In the genomic region with DNA sequence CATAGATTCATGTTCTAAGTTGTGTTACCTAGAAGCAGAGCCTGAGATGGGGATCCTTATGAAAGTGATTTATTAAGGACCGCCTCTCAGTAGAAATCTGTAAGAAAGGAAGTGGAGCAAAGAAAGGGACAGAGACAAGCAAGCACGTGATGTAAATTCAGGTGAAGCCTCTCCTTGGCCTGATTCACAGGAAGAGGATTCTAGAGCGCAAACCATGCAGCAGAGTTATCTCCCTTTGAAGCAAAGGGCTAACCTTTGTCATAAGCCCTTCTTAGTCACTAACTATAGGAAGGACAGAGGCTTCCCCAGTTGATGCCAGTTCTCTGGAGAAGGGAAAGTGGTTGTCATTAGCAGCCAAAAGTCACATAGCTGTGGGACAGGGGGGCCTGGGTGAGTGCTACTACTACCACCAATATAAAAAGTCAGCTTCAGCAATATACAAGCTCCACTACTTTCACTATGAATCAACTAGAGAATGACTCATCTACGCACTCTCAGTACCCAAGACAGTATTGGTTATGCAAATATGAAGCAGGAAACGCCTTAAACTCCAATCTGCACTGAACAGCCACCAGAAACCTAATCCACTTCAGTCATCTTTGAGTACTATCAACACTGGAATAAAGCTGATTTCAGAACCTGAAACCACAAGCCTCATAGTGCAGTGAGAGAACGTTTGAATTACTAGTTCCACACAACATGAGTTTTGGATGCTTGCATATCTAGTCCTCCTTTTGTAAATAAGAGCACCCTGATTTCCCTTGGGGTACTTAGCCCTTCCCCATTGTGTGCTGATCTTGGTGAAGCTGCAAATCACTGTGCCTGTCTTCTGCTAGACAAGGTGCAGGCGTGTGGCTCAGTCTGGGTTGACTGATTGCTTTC, we compare ENCODE assay signal across 1 cellular context.
TF ChIP-seq lines count a peak whose summit lies in the region.

No MANE protein-coding gene starts in this region.

TF ChIP-seq in K562, 482 proteins besides CTCF, POLR2A, EP300 and RAD21 (continued from another document and continues in another):
- TF ChIP-seq ZBTB9 (CRISPR knock-in tag; IDR thresholded peaks at IDR 0.05) (no peak), FOS (IDR thresholded peaks at IDR 0.05; ENCODE audit: extremely low read depth, insufficient read length) (no peak), SOX6 (IDR thresholded peaks at IDR 0.05) (peak; percentile 84), ZNF511 (CRISPR knock-in tag; IDR thresholded peaks at IDR 0.05) (no peak), CSDE1 (IDR thresholded peaks at IDR 0.05) (no peak), ZNF165 (CRISPR knock-in tag; IDR thresholded peaks at IDR 0.05; ENCODE audit: borderline replicate concordance) (no peak), OTX1 (CRISPR knock-in tag; IDR thresholded peaks at IDR 0.05) (no peak), MYC (IDR thresholded peaks at IDR 0.05; ENCODE audit: low read depth, low read length) (no peak), MYC (CRISPR knock-in tag; IDR thresholded peaks at IDR 0.05; ENCODE audit: borderline replicate concordance, low read depth) (no peak), NFE2L1 (tag; IDR thresholded peaks at IDR 0.05; ENCODE audit: borderline replicate concordance, low read depth) (no peak), NELFE (IDR thresholded peaks at IDR 0.05; ENCODE audit: insufficient read depth, insufficient read length) (no peak), MAFK (IDR thresholded peaks at IDR 0.05; ENCODE audit: low read length) (peak; percentile 36; the same call in 1 of the 2 replicates), SNRNP70 (optimal IDR thresholded peaks at IDR 0.05; ENCODE audit: low read depth, low read length) (no peak), KAT7 (CRISPR knock-in tag; IDR thresholded peaks at IDR 0.05; ENCODE audit: borderline replicate concordance) (no peak), SMARCE1 (IDR thresholded peaks at IDR 0.05) (peak; percentile 84), LCOR (CRISPR knock-in tag; IDR thresholded peaks at IDR 0.05) (no peak), HDAC6 (IDR thresholded peaks at IDR 0.05; ENCODE audit: low read depth, low read length) (no peak), RNF219 (CRISPR knock-in tag; IDR thresholded peaks at IDR 0.05) (no peak), PTRF (tag; IDR thresholded peaks at IDR 0.05) (no peak), SLC30A9 (CRISPR knock-in tag; IDR thresholded peaks at IDR 0.05) (no peak), ZEB2 (IDR thresholded peaks at IDR 0.05) (no peak), IFI16 (CRISPR knock-in tag; IDR thresholded peaks at IDR 0.05) (no peak), ELF2 (CRISPR knock-in tag; IDR thresholded peaks at IDR 0.05) (no peak), CREBBP (IDR thresholded peaks at IDR 0.05; ENCODE audit: low read depth, low read length) (no peak), ZFX (CRISPR knock-in tag; IDR thresholded peaks at IDR 0.05) (no peak), NONO (IDR thresholded peaks at IDR 0.05; ENCODE audit: low read depth in 2 of 2, low read length in 1 of 2) (no peak), WHSC1 (IDR thresholded peaks at IDR 0.05; ENCODE audit: low read length) (no peak), ZSCAN29 (IDR thresholded peaks at IDR 0.05) (no peak), ZNF707 (CRISPR knock-in tag; conservative IDR thresholded peaks at IDR 0.05) (no peak), NEUROD1 (IDR thresholded peaks at IDR 0.05; ENCODE audit: borderline replicate concordance, low read depth, low read length, partially characterized antibody) (no peak), ZNF184 (CRISPR knock-in tag; IDR thresholded peaks at IDR 0.05) (no peak), SNIP1 (IDR thresholded peaks at IDR 0.05; ENCODE audit: low read depth) (no peak), NCOR1 (IDR thresholded peaks at IDR 0.05) (peak; percentile 87), CCAR2 (IDR thresholded peaks at IDR 0.05; ENCODE audit: low read depth, low read length) (no peak), PHB2 (IDR thresholded peaks at IDR 0.05; ENCODE audit: low read depth) (peak; percentile 51; the same call in 1 of the 2 replicates), TAF7 (tag; IDR thresholded peaks at IDR 0.05) (no peak), STAT5A (IDR thresholded peaks at IDR 0.05; ENCODE audit: borderline replicate concordance, low read length) (peak; percentile 84), ZNF41 (CRISPR knock-in tag; conservative IDR thresholded peaks at IDR 0.05) (no peak)
- TF ChIP-seq, protein P1, sequence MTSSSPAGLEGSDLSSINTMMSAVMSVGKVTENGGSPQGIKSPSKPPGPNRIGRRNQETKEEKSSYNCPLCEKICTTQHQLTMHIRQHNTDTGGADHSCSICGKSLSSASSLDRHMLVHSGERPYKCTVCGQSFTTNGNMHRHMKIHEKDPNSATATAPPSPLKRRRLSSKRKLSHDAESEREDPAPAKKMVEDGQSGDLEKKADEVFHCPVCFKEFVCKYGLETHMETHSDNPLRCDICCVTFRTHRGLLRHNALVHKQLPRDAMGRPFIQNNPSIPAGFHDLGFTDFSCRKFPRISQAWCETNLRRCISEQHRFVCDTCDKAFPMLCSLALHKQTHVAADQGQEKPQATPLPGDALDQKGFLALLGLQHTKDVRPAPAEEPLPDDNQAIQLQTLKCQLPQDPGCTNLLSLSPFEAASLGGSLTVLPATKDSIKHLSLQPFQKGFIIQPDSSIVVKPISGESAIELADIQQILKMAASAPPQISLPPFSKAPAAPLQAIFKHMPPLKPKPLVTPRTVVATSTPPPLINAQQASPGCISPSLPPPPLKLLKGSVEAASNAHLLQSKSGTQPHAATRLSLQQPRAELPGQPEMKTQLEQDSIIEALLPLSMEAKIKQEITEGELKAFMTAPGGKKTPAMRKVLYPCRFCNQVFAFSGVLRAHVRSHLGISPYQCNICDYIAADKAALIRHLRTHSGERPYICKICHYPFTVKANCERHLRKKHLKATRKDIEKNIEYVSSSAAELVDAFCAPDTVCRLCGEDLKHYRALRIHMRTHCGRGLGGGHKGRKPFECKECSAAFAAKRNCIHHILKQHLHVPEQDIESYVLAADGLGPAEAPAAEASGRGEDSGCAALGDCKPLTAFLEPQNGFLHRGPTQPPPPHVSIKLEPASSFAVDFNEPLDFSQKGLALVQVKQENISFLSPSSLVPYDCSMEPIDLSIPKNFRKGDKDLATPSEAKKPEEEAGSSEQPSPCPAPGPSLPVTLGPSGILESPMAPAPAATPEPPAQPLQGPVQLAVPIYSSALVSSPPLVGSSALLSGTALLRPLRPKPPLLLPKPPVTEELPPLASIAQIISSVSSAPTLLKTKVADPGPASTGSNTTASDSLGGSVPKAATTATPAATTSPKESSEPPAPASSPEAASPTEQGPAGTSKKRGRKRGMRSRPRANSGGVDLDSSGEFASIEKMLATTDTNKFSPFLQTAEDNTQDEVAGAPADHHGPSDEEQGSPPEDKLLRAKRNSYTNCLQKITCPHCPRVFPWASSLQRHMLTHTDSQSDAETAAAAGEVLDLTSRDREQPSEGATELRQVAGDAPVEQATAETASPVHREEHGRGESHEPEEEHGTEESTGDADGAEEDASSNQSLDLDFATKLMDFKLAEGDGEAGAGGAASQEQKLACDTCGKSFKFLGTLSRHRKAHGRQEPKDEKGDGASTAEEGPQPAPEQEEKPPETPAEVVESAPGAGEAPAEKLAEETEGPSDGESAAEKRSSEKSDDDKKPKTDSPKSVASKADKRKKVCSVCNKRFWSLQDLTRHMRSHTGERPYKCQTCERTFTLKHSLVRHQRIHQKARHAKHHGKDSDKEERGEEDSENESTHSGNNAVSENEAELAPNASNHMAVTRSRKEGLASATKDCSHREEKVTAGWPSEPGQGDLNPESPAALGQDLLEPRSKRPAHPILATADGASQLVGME (CRISPR knock-in tag; IDR thresholded peaks at IDR 0.05), result no peak
- TF ChIP-seq, protein P2, sequence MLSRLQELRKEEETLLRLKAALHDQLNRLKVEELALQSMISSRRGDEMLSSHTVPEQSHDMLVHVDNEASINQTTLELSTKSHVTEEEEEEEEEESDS (CRISPR knock-in tag; IDR thresholded peaks at IDR 0.05), result no peak
- TF ChIP-seq, protein P3, sequence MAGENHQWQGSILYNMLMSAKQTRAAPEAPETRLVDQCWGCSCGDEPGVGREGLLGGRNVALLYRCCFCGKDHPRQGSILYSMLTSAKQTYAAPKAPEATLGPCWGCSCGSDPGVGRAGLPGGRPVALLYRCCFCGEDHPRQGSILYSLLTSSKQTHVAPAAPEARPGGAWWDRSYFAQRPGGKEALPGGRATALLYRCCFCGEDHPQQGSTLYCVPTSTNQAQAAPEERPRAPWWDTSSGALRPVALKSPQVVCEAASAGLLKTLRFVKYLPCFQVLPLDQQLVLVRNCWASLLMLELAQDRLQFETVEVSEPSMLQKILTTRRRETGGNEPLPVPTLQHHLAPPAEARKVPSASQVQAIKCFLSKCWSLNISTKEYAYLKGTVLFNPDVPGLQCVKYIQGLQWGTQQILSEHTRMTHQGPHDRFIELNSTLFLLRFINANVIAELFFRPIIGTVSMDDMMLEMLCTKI (IDR thresholded peaks at IDR 0.05; ENCODE audit: partially characterized antibody), result no peak
- TF ChIP-seq, protein P4, sequence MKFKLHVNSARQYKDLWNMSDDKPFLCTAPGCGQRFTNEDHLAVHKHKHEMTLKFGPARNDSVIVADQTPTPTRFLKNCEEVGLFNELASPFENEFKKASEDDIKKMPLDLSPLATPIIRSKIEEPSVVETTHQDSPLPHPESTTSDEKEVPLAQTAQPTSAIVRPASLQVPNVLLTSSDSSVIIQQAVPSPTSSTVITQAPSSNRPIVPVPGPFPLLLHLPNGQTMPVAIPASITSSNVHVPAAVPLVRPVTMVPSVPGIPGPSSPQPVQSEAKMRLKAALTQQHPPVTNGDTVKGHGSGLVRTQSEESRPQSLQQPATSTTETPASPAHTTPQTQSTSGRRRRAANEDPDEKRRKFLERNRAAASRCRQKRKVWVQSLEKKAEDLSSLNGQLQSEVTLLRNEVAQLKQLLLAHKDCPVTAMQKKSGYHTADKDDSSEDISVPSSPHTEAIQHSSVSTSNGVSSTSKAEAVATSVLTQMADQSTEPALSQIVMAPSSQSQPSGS (CRISPR knock-in tag; IDR thresholded peaks at IDR 0.05), result no peak
- TF ChIP-seq, protein P5, sequence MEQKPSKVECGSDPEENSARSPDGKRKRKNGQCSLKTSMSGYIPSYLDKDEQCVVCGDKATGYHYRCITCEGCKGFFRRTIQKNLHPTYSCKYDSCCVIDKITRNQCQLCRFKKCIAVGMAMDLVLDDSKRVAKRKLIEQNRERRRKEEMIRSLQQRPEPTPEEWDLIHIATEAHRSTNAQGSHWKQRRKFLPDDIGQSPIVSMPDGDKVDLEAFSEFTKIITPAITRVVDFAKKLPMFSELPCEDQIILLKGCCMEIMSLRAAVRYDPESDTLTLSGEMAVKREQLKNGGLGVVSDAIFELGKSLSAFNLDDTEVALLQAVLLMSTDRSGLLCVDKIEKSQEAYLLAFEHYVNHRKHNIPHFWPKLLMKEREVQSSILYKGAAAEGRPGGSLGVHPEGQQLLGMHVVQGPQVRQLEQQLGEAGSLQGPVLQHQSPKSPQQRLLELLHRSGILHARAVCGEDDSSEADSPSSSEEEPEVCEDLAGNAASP (IDR thresholded peaks at IDR 0.05), result no peak
- TF ChIP-seq, protein P6, sequence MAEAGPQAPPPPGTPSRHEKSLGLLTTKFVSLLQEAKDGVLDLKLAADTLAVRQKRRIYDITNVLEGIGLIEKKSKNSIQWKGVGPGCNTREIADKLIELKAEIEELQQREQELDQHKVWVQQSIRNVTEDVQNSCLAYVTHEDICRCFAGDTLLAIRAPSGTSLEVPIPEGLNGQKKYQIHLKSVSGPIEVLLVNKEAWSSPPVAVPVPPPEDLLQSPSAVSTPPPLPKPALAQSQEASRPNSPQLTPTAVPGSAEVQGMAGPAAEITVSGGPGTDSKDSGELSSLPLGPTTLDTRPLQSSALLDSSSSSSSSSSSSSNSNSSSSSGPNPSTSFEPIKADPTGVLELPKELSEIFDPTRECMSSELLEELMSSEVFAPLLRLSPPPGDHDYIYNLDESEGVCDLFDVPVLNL (CRISPR knock-in tag; IDR thresholded peaks at IDR 0.05; ENCODE audit: low read depth), result no peak
